ENCODE assay signal across 31 cellular contexts in the genomic region with DNA sequence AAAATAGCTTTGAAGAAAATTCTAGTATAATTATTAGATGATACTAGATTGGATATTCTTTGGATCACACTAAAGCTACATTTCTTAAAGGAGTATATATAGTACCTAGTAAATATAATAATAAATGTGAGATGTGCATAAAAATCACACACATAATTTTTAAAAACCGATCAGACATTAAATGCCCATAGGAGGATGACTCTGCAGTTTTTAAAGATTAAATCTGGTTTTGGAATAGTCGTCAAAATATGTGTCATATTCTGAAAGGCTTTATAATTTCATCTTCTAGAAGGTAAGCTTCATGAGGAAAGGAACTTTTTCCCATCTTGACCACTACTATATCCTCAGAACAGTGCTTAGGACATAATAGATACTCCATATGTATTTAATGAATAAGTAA.
"Had no signal": no experiment of that assay in that cellular context is flagged by ENCODE, and none has a peak within 500 bp of the region (broad histone marks: within the 10 kb centered on the region; RNA-seq: fewer than 3 reads in every experiment).

No MANE protein-coding gene starts in this region.

- H3K9me3 ChIP-seq: ovary, psoas muscle, spleen, suprapubic skin, testis, tibial artery, transverse colon, upper lobe of left lung had no signal

- H3K27me3 ChIP-seq: neural progenitor cell, ovary, spleen, suprapubic skin, testis, tibial artery, transverse colon, upper lobe of left lung had no signal

- ATAC-seq: naive thymus-derived CD4-positive, alpha-beta T cell; natural killer cell; psoas muscle; right cardiac atrium; sciatic nerve; stimulated activated memory B cell treated with anti-CD40 and anti-IgM and Interleukin-4, amounts not matched to agents 10 μg/mL and 1 μg/mL and 100 μg/mL, for 72 hours; stimulated activated naive CD8-positive, alpha-beta T cell treated with anti-CD3 and anti-CD28 coated beads, Interleukin-15, amount 100 ng/mL, for 72 hours; stimulated activated naive CD8-positive, alpha-beta T cell treated with anti-CD3 and anti-CD28 coated beads, Interleukin-15, Interleukin-2, amounts not matched to agents 100 U/mL and 50 U/mL, for 24 hours had no signal

- FAIRE-seq: urothelium cell line had no signal

- H2AFZ ChIP-seq: neural progenitor cell, parathyroid adenoma had no signal

- H3K4me3 ChIP-seq: neural progenitor cell, ovary, psoas muscle, skin epidermis, smooth muscle cell, spleen, suprapubic skin, testis, tibial artery, transverse colon, upper lobe of left lung had no signal

- H3K4me3 Mint-ChIP-seq: naive thymus-derived CD4-positive, alpha-beta T cell; natural killer cell; nephron; neural progenitor cell; stimulated activated memory B cell treated with anti-CD40 and anti-IgM and Interleukin-4, amounts not matched to agents 10 μg/mL and 1 μg/mL and 100 μg/mL, for 72 hours; stimulated activated naive CD8-positive, alpha-beta T cell treated with anti-CD3 and anti-CD28 coated beads, Interleukin-15, amount 100 ng/mL, for 72 hours had no signal

- H3K4me1 ChIP-seq: parathyroid adenoma, spleen, suprapubic skin, testis, tibial artery, upper lobe of left lung had no signal

- H3K36me3 ChIP-seq: neural progenitor cell, ovary, spleen, suprapubic skin, tibial artery, transverse colon, upper lobe of left lung had no signal

- H3K36me3 Mint-ChIP-seq: naive thymus-derived CD4-positive, alpha-beta T cell; natural killer cell; stimulated activated memory B cell treated with anti-CD40 and anti-IgM and Interleukin-4, amounts not matched to agents 10 μg/mL and 1 μg/mL and 100 μg/mL, for 72 hours had no signal

- H3K9ac ChIP-seq: neural progenitor cell, parathyroid adenoma had no signal

- H3K9me3 Mint-ChIP-seq: natural killer cell; nephron; neural progenitor cell; stimulated activated memory B cell treated with anti-CD40 and anti-IgM and Interleukin-4, amounts not matched to agents 10 μg/mL and 1 μg/mL and 100 μg/mL, for 72 hours; stimulated activated naive CD8-positive, alpha-beta T cell treated with anti-CD3 and anti-CD28 coated beads, Interleukin-15, amount 100 ng/mL, for 72 hours had no signal

- H3K4me1 Mint-ChIP-seq: nephron, neural progenitor cell had no signal

- H3K4me2 ChIP-seq: neural progenitor cell, smooth muscle cell had no signal

- H3K79me2 ChIP-seq: parathyroid adenoma had no signal

- DNase-seq: naive thymus-derived CD4-positive, alpha-beta T cell; natural killer cell; occipital lobe; ovary; posterior cingulate gyrus; psoas muscle; right cardiac atrium; spleen; stimulated activated CD4-positive, alpha-beta T cell treated with anti-CD3 and anti-CD28 coated beads, Interleukin-12 subunit alpha, Interleukin-12 subunit beta, amount 100 ng/mL, for 4 hours; stimulated activated CD4-positive, alpha-beta T cell treated with anti-CD3 and anti-CD28 coated beads, Interleukin-1b, Interleukin-23, amount 100 ng/mL, for 48 hours; stimulated activated CD4-positive, alpha-beta T cell treated with anti-CD3 and anti-CD28 coated beads, Interleukin-4, amount 100 ng/mL, for 1 hour; stimulated activated CD4-positive, alpha-beta T cell treated with anti-CD3 and anti-CD28 coated beads, Interleukin-4, amount 100 ng/mL, for 4 hours; stimulated activated CD8-positive, alpha-beta memory T cell treated with anti-CD3 and anti-CD28 coated beads, Interleukin-4, amount 100 ng/mL, for 48 hours; stimulated activated naive CD4-positive, alpha-beta T cell; stimulated activated naive CD8-positive, alpha-beta T cell treated with anti-CD3 and anti-CD28 coated beads, Interleukin-15, amount 100 ng/mL, for 72 hours; stimulated activated naive CD8-positive, alpha-beta T cell treated with anti-CD3 and anti-CD28 coated beads, Interleukin-15, Interleukin-2, amounts not matched to agents 100 U/mL and 50 U/mL, for 24 hours; substantia nigra; testis; tibial artery; transverse colon; upper lobe of left lung had no signal

- H3K27ac Mint-ChIP-seq: naive thymus-derived CD4-positive, alpha-beta T cell; natural killer cell; nephron; neural progenitor cell; progenitor cell of endocrine pancreas; stimulated activated memory B cell treated with anti-CD40 and anti-IgM and Interleukin-4, amounts not matched to agents 10 μg/mL and 1 μg/mL and 100 μg/mL, for 72 hours; stimulated activated naive CD8-positive, alpha-beta T cell treated with anti-CD3 and anti-CD28 coated beads, Interleukin-15, amount 100 ng/mL, for 72 hours had no signal

- H3K27me3 Mint-ChIP-seq: progenitor cell of endocrine pancreas; stimulated activated memory B cell treated with anti-CD40 and anti-IgM and Interleukin-4, amounts not matched to agents 10 μg/mL and 1 μg/mL and 100 μg/mL, for 72 hours; stimulated activated naive CD8-positive, alpha-beta T cell treated with anti-CD3 and anti-CD28 coated beads, Interleukin-15, amount 100 ng/mL, for 72 hours had no signal

- H3K27ac ChIP-seq: neural progenitor cell, ovary, parathyroid adenoma, psoas muscle, skin epidermis, spleen, suprapubic skin, testis, tibial artery, transverse colon, upper lobe of left lung had no signal
